Comparison of ENCODE assay signal across 8 cellular contexts in the genomic region with DNA sequence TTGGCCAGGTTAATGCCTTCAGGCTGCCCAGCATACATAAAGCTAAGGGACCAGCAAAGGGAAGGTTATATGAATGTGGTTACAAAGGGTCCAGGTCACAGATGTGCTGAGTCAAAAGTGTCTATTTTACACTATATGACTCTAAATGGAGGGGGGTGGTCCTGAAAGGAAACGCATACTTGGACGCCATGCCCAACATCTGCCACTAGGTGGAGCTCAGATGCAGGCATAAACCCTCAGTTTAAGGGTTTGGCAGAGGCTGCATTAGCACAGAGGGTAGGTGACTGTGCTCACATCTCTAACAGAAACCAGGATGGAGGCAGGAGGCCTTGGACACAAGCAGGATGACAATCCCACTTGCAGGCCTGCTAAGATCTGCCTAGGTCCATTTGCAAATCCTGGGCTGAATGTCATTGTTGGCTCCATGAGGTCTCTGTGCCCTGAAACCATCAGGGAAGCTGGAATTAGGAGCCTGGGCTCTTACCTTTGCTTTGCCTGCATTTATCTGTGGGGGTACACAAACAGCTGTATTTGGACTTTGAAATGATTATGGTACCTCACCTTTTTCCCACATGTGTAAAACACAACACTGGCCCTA. TPM values are rescaled to one million over a fixed set of nuclear protein-coding genes. Genes with fewer than 3 reads are reported as not detected.
DNase-seq lines count a peak whose midpoint lies in the region; TF ChIP-seq lines count a peak whose summit lies in the region.

No MANE protein-coding gene starts in this region.

- no peaks in the 10 kb centered on the region for H3K4me1 ChIP-seq in OCI-LY1 (ENCODE audit: insufficient read depth, low read length, severe bottlenecking)
- peaks cover 0 to 22% (median 4%) of the 10 kb centered on the region in 3 donors for H3K4me1 ChIP-seq in esophagus squamous epithelium

- no peak for TF ChIP-seq EP300 in neural cell (conservative IDR thresholded peaks at IDR 0.05; ENCODE audit: poor library complexity, severe bottlenecking)

- no peak for TF ChIP-seq POLR2A in esophagus squamous epithelium (IDR thresholded peaks at IDR 0.05)

- H3K79me2 ChIP-seq in OCI-LY1 (ENCODE audit: insufficient read depth, low read length) = no peaks in the 10 kb centered on the region
- H3K79me2 ChIP-seq in neural cell (replicated peaks; ENCODE audit: insufficient read depth, low read length) = no peaks in the 10 kb centered on the region

- H3K9ac ChIP-seq in OCI-LY1 (ENCODE audit: low read length) (no peak overlapping the region), neural cell (ENCODE audit: low read length) (no peak overlapping the region)

- TF ChIP-seq CTCF in GM13977 (IDR thresholded peaks at IDR 0.05; ENCODE audit: extremely low read depth, insufficient read depth, missing control alignments) (peak; percentile 93), OCI-LY1 (IDR thresholded peaks at IDR 0.05; ENCODE audit: low read length) (peak; percentile 95), esophagus squamous epithelium (IDR thresholded peaks at IDR 0.05) (peak; percentile 80 to 91 (median 88)), neural cell (IDR thresholded peaks at IDR 0.05; ENCODE audit: poor library complexity, severe bottlenecking) (peak; percentile 99)

- peak; percentile 99 for TF ChIP-seq RAD21 in neural cell (conservative IDR thresholded peaks at IDR 0.05)

- H3K36me3 ChIP-seq in OCI-LY1 (ENCODE audit: insufficient read depth, low read length) (no peaks in the 10 kb centered on the region), esophagus squamous epithelium (no peaks in the 10 kb centered on the region), neural cell (ENCODE audit: insufficient read depth, low read length) (no peaks in the 10 kb centered on the region)

- no peak overlapping the region for H2AFZ ChIP-seq in OCI-LY1 (ENCODE audit: low read length)
- no peak overlapping the region for H2AFZ ChIP-seq in neural cell (ENCODE audit: low read depth, low read length)

- H3K4me3 ChIP-seq in OCI-LY1 (ENCODE audit: low read depth, low read length, poor library complexity, severe bottlenecking) (no peak overlapping the region), esophagus squamous epithelium (no peak overlapping the region), neural cell (ENCODE audit: low read length) (no peak overlapping the region)

- 0% methylated on average over 2 of the region's 2 CpGs for WGBS in esophagus squamous epithelium, 2 donors

- intact Hi-C loops in esophagus squamous epithelium (cut with DNase I) = loop anchor here (5.0 to 10.0 kb wide), 2 partner anchors 634 to 1297 kb away; no protein-coding TSS in a partner anchor

- DNase-seq in ACHN = peak; percentile 62
- peak; percentile 66 for DNase-seq in GM13977 (ENCODE audit: low spot score)
- DNase-seq in HS-5 (ENCODE audit: low read depth) = peak; percentile 31
- peak; percentile 57 for DNase-seq in activated T-cell treated with anti-CD3 and anti-CD28 coated beads for 24 hours (ENCODE audit: low read depth)
- no peak for DNase-seq in esophagus squamous epithelium (lab: John Stamatoyannopoulos, UW)
- DNase-seq in stromal cell of bone marrow (ENCODE audit: low read depth) = peak; percentile 50

- no peaks in the 10 kb centered on the region for H3K9me2 ChIP-seq in OCI-LY1 (ENCODE audit: low read depth, low read length)
- no peaks in the 10 kb centered on the region for H3K9me2 ChIP-seq in neural cell (ENCODE audit: insufficient read depth, low read length)

- H3K9me3 ChIP-seq in OCI-LY1 (ENCODE audit: low read length) = no peaks in the 10 kb centered on the region
- H3K9me3 ChIP-seq in esophagus squamous epithelium = no peaks in the 10 kb centered on the region
- no peaks in the 10 kb centered on the region for H3K9me3 ChIP-seq in neural cell (ENCODE audit: low read length)

- H4K20me1 ChIP-seq in OCI-LY1 (ENCODE audit: insufficient read depth, low read length) = no peaks in the 10 kb centered on the region
- H4K20me1 ChIP-seq in neural cell (ENCODE audit: insufficient read depth) = no peaks in the 10 kb centered on the region

- H3K27me3 ChIP-seq in OCI-LY1 (ENCODE audit: insufficient read depth, low read length) (no peaks in the 10 kb centered on the region), esophagus squamous epithelium (no peaks in the 10 kb centered on the region), neural cell (ENCODE audit: insufficient read depth, low read depth, low read length) (no peaks in the 10 kb centered on the region)

- no peaks in the 10 kb centered on the region for H3F3A ChIP-seq in OCI-LY1 (ENCODE audit: insufficient read depth, low read length)
- no peaks in the 10 kb centered on the region for H3F3A ChIP-seq in neural cell (ENCODE audit: insufficient read depth, low read length, poor library complexity, severe bottlenecking)

- H3K4me2 ChIP-seq in OCI-LY1 (ENCODE audit: low read length) (no peak overlapping the region), neural cell (ENCODE audit: low read length) (no peak overlapping the region)

- H3K27ac ChIP-seq in OCI-LY1 (ENCODE audit: low read depth, low read length, poor library complexity, severe bottlenecking) (no peak overlapping the region), esophagus squamous epithelium (no peak overlapping the region), neural cell (ENCODE audit: low read length) (no peak overlapping the region)

- in situ Hi-C loops in ACHN (cut with HindIII; ENCODE audit: low pct_ligation_motif_present, low pct_unique_long_range_greater_than_20kb, low sequenced_read_pairs) = no loop called here
- in situ Hi-C loops in GM13977 (cut with MboI; ENCODE audit: low pct_unique_long_range_greater_than_20kb, low sequenced_read_pairs, unreplicated experiment) = loop anchor here (10.0 to 25.0 kb wide), 3 partner anchors 243 to 1294 kb away; no protein-coding TSS in a partner anchor

TF ChIP-seq in neural cell, 6 proteins besides CTCF, POLR2A, EP300 and RAD21:
- TF ChIP-seq EZH2 (IDR thresholded peaks at IDR 0.05; ENCODE audit: borderline replicate concordance, insufficient read depth, low read length, poor library complexity, severe bottlenecking) (no peak), POLR2AphosphoS5 (IDR thresholded peaks at IDR 0.05) (no peak), TAF1 (IDR thresholded peaks at IDR 0.05; ENCODE audit: low read depth) (no peak), SMC3 (conservative IDR thresholded peaks at IDR 0.05; ENCODE audit: poor library complexity) (peak; percentile 99), MXI1 (conservative IDR thresholded peaks at IDR 0.05; ENCODE audit: poor library complexity, severe bottlenecking) (no peak)
- TF ChIP-seq, protein P1, sequence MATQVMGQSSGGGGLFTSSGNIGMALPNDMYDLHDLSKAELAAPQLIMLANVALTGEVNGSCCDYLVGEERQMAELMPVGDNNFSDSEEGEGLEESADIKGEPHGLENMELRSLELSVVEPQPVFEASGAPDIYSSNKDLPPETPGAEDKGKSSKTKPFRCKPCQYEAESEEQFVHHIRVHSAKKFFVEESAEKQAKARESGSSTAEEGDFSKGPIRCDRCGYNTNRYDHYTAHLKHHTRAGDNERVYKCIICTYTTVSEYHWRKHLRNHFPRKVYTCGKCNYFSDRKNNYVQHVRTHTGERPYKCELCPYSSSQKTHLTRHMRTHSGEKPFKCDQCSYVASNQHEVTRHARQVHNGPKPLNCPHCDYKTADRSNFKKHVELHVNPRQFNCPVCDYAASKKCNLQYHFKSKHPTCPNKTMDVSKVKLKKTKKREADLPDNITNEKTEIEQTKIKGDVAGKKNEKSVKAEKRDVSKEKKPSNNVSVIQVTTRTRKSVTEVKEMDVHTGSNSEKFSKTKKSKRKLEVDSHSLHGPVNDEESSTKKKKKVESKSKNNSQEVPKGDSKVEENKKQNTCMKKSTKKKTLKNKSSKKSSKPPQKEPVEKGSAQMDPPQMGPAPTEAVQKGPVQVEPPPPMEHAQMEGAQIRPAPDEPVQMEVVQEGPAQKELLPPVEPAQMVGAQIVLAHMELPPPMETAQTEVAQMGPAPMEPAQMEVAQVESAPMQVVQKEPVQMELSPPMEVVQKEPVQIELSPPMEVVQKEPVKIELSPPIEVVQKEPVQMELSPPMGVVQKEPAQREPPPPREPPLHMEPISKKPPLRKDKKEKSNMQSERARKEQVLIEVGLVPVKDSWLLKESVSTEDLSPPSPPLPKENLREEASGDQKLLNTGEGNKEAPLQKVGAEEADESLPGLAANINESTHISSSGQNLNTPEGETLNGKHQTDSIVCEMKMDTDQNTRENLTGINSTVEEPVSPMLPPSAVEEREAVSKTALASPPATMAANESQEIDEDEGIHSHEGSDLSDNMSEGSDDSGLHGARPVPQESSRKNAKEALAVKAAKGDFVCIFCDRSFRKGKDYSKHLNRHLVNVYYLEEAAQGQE (IDR thresholded peaks at IDR 0.05; ENCODE audit: borderline replicate concordance) = no peak

RNA-seq across cellular contexts. Expression of a gene that starts 55.8 kb away (rescaled TPM):
- total RNA-seq in esophagus squamous epithelium = 10 to 100 TPM in 1 of 4 donors, 1 to 10 TPM in 3; 5.1 to 13.4 (median 8.3) TPM
- 8.0 and 8.1 TPM in 2 replicates for polyA plus RNA-seq in neural cell
- 9.0 and 12.8 TPM in 2 replicates for polyA minus RNA-seq in neural cell
